ENCODE assay signal across 10 cellular contexts in genomic region chr21:34642211-34643075, GRCh38. TPM values are rescaled to one million over a fixed set of nuclear protein-coding genes. Genes with fewer than 3 reads are reported as not detected.
DNase-seq lines count a peak whose midpoint lies in the region; ATAC-seq and TF ChIP-seq lines count a peak whose summit lies in the region.
"Had no signal": no experiment of that assay in that cellular context is flagged by ENCODE, and none has a peak within 500 bp of the region (broad histone marks: within the 10 kb centered on the region; RNA-seq: fewer than 3 reads in every experiment).

No MANE protein-coding gene starts in this region.

- H3K79me2 ChIP-seq in GM23248 (ENCODE audit: insufficient read depth), result no peaks in the 10 kb centered on the region

- peak; percentile 64 for ATAC-seq in GM18511 (IDR thresholded peaks at IDR 0.05; ENCODE audit: unreplicated experiment)
- no peak for ATAC-seq in HG02571 (IDR thresholded peaks at IDR 0.05; ENCODE audit: unreplicated experiment)

- intact Hi-C loops in CD4-positive, alpha-beta memory T cell (cut with micrococcal nuclease), result no loop called here

- H3K9me3 Mint-ChIP-seq in CD4-positive, alpha-beta memory T cell, result no peaks in the 10 kb centered on the region

- no peaks in the 10 kb centered on the region for H3K9me3 ChIP-seq in GM23248 (ENCODE audit: low read depth)
- no peaks in the 10 kb centered on the region for H3K9me3 ChIP-seq in KOPT-K1 (ENCODE audit: insufficient read depth, low read length, poor library complexity, severe bottlenecking)
- no peaks in the 10 kb centered on the region for H3K9me3 ChIP-seq in tibial nerve
- no peaks in the 10 kb centered on the region for H3K9me3 ChIP-seq in CD4-positive, alpha-beta memory T cell (ENCODE audit: control insufficient read depth in 1 of 2, low read length in 2 of 2)

- peaks cover 15% of the 10 kb centered on the region for H3K4me1 ChIP-seq in GM23248 (ENCODE audit: insufficient read depth)
- H3K4me1 ChIP-seq in tibial nerve, result peaks cover 0 to 5% (median 0%) of the 10 kb centered on the region in 4 donors
- peaks cover 14% of the 10 kb centered on the region for H3K4me1 ChIP-seq in CD4-positive, alpha-beta memory T cell (ENCODE audit: insufficient read depth, low read length)

- peaks cover 0 to 2% of the 10 kb centered on the region in 2 donors for H3K27me3 Mint-ChIP-seq in CD4-positive, alpha-beta memory T cell
- H3K27me3 Mint-ChIP-seq: stimulated activated naive CD8-positive, alpha-beta T cell treated with anti-CD3 and anti-CD28 coated beads, Interleukin-15, Interleukin-2, amounts not matched to agents 100 ng/mL and 50 ng/mL, for 24 hours had no signal

- no peaks in the 10 kb centered on the region for H3K36me3 Mint-ChIP-seq in CD4-positive, alpha-beta memory T cell

- TF ChIP-seq POLR2A in tibial nerve (IDR thresholded peaks at IDR 0.05), result no peak

- H3K4me3 ChIP-seq in GM23248, result no peak overlapping the region
- no peak overlapping the region for H3K4me3 ChIP-seq in tibial nerve
- H3K4me3 ChIP-seq in CD4-positive, alpha-beta memory T cell (ENCODE audit: low read length in 2 of 2), result no peak overlapping the region

- no peak for TF ChIP-seq CTCF in tibial nerve (IDR thresholded peaks at IDR 0.05)

- no peak overlapping the region for H3K9ac ChIP-seq in GM23248

- H3K27ac ChIP-seq in GM23248, result no peak overlapping the region
- peak overlapping the region; percentile 3 for H3K27ac ChIP-seq in KOPT-K1 (ENCODE audit: low read depth, low read length, poor library complexity, severe bottlenecking)
- H3K27ac ChIP-seq in tibial nerve, result no peak overlapping the region
- no peak overlapping the region for H3K27ac ChIP-seq in CD4-positive, alpha-beta memory T cell (ENCODE audit: low read depth, low read length)

- POLR2A ChIA-PET in CD4-positive, alpha-beta memory T cell (lab: Charles Lee; ENCODE audit: partially characterized antibody), result no interaction called here

- H3K27me3 ChIP-seq in GM23248 (replicated peaks; ENCODE audit: insufficient read depth), result peaks cover 7% of the 10 kb centered on the region; the same call in 1 of the 2 replicates
- H3K27me3 ChIP-seq in tibial nerve, result peaks cover 0 to 3% of the 10 kb centered on the region in 2 donors
- no peaks in the 10 kb centered on the region for H3K27me3 ChIP-seq in CD4-positive, alpha-beta memory T cell (ENCODE audit: insufficient read depth, low read length)

- no peaks in the 10 kb centered on the region for H4K20me1 ChIP-seq in GM23248 (ENCODE audit: insufficient read depth)

- H3F3A ChIP-seq in GM23248 (ENCODE audit: insufficient read depth), result peaks cover 15% of the 10 kb centered on the region; the same call in 1 of the 2 replicates

- no peak overlapping the region for H3K4me3 Mint-ChIP-seq in CD4-positive, alpha-beta memory T cell
- H3K4me3 Mint-ChIP-seq: stimulated activated naive CD8-positive, alpha-beta T cell treated with anti-CD3 and anti-CD28 coated beads, Interleukin-15, Interleukin-2, amounts not matched to agents 100 ng/mL and 50 ng/mL, for 24 hours had no signal

- H3K4me2 ChIP-seq in GM23248 (ENCODE audit: unreplicated experiment), result no peak overlapping the region

- no peak for TF ChIP-seq EP300 in tibial nerve (IDR thresholded peaks at IDR 0.05)

- 67 to 70% methylated on average over 7 of the region's 7 CpGs for WGBS in GM23248 (ENCODE audit: low coverage in 1 of 2, low lambda C conversion rate in 2 of 2, missing lambda C conversion rate in 2 of 2), 2 experiments
- WGBS in tibial nerve, 2 donors, result 81 to 90% methylated on average over 7 of the region's 7 CpGs

- in situ Hi-C loops in GM23248 (cut with MboI), result loop anchor here (10.0 to 25.0 kb wide), 3 partner anchors 58 to 730 kb away; partner anchors contain the start of gene ATP5PO

- no peak overlapping the region for H2AFZ ChIP-seq in GM23248

- H3K9me2 ChIP-seq in GM23248 (ENCODE audit: insufficient read depth), result no peaks in the 10 kb centered on the region

- H3K36me3 ChIP-seq in GM23248 (ENCODE audit: low read depth) (no peaks in the 10 kb centered on the region), KOPT-K1 (ENCODE audit: insufficient read depth, low read length) (no peaks in the 10 kb centered on the region), tibial nerve (no peaks in the 10 kb centered on the region)
- H3K36me3 ChIP-seq in CD4-positive, alpha-beta memory T cell (ENCODE audit: insufficient read depth, low read length), result no peaks in the 10 kb centered on the region

- CTCF ChIA-PET in CD4-positive, alpha-beta memory T cell (lab: Charles Lee; ENCODE audit: partially characterized antibody), result no interaction called here

- no peak overlapping the region for H3K27ac Mint-ChIP-seq in CD4-positive, alpha-beta memory T cell
- H3K27ac Mint-ChIP-seq: stimulated activated naive CD8-positive, alpha-beta T cell treated with anti-CD3 and anti-CD28 coated beads, Interleukin-15, Interleukin-2, amounts not matched to agents 100 ng/mL and 50 ng/mL, for 24 hours had no signal

- H3K4me1 Mint-ChIP-seq in CD4-positive, alpha-beta memory T cell, result peaks cover 11 to 25% (median 18%) of the 10 kb centered on the region in 4 donors

- DNase-seq in GM23248 (peak; percentile 33), iris pigment epithelial cell (ENCODE audit: low read depth) (peak; percentile 41), HT-29 (ENCODE audit: low spot score) (no peak), tibial nerve (ENCODE audit: low spot score in 2 of 2) (no peak)
- DNase-seq in CD4-positive, alpha-beta memory T cell, result no peak
- DNase-seq: GOT3 had no signal

RNA-seq across cellular contexts. Expression of gene CLIC6, which starts 26.4 kb away (rescaled TPM):
- total RNA-seq in GM23248 (2014; rRNA removed; shearing (Covaris generic)), result not detected in 2 replicates
- polyA plus RNA-seq in GM23248 (2016; fragmentation: Nextera tagmentation; extraction: Ambion mirVana), result 0.08 TPM in 1 of 2 replicates, not detected in the other
- total RNA-seq in HT-29 (2014; rRNA removed; shearing (Covaris generic)), result not detected in 2 replicates
- 10 to 100 TPM in 1 of 4 donors, 1 to 10 TPM in 3; 3.3 to 11.6 (median 7.0) TPM for total RNA-seq in tibial nerve
- total RNA-seq in CD4-positive, alpha-beta memory T cell, result under 1 TPM; 0.30 to 0.67 TPM
- polyA plus RNA-seq in CD4-positive, alpha-beta memory T cell, result under 1 TPM in 1 of 2 donors, not detected in 1; 0.09 TPM

RNA-seq across cellular contexts. Expression of gene RCAN1, which starts 27.5 kb away (rescaled TPM):
- total RNA-seq in GM23248 (2014; rRNA removed; shearing (Covaris generic)), result 65.9 and 74.1 TPM in 2 replicates
- 76.3 and 77.3 TPM in 2 replicates for polyA plus RNA-seq in GM23248 (2016; fragmentation: Nextera tagmentation; extraction: Ambion mirVana)
- total RNA-seq in HT-29 (2014; rRNA removed; shearing (Covaris generic)), result 6.9 and 8.3 TPM in 2 replicates
- 10 to 100 TPM; 51.8 to 71.2 (median 66.7) TPM for total RNA-seq in tibial nerve
- 1 to 10 TPM; 4.7 to 6.3 TPM for total RNA-seq in CD4-positive, alpha-beta memory T cell
- 10 to 100 TPM; 12.1 to 15.0 TPM for polyA plus RNA-seq in CD4-positive, alpha-beta memory T cell

Comparison
In these comparisons a context has a peak if more than half of its experiments do, and no peak if none do; other contexts are left out.
1. DNase-seq: peak in GM23248 (single experiment) and iris pigment epithelial cell (single experiment); none in HT-29 (single experiment), tibial nerve (0 of 2) and CD4-positive, alpha-beta memory T cell (0 of 5).